In the genomic region with DNA sequence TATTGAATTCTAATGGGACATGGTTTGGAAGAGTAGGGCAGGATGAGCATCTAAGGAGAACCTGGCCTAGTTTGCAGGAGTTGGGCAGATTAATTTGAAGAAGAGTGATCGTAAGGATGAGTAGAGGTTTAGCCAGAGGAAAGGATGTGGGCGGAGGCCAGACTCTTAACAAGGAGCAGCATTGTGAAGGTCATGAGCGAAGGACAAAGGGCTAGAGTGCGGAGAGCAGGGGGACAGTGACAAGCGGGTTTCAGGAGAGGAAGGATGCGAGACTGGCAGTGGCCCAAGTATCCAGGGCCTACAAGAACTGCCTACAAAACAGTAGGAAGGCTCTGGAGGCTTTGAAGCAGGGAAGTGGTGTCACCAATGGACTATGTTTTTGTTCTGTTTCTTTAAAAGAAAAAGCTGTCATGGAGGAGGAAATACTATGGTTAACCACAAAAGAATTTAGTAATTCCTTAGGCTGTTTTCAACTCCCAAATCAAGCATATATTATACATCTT, we compare ENCODE assay signal across 1 cellular context.
TF ChIP-seq lines count a peak whose summit lies in the region.

No MANE protein-coding gene starts in this region.

TF ChIP-seq in K562, 482 proteins besides CTCF, POLR2A, EP300 and RAD21:
- TF ChIP-seq NFIC (IDR thresholded peaks at IDR 0.05): peak; percentile 18; the same call in 1 of the 2 replicates
- no peak for TF ChIP-seq PHB2 (IDR thresholded peaks at IDR 0.05; ENCODE audit: low read depth)
- peak; percentile 54; the same call in 1 of the 2 replicates for TF ChIP-seq ESRRA (IDR thresholded peaks at IDR 0.05; ENCODE audit: borderline replicate concordance, low read depth)
TF ChIP-seq in K562: peak in this region for 2.
